ENCODE assay signal across 8 cellular contexts in the genomic region with DNA sequence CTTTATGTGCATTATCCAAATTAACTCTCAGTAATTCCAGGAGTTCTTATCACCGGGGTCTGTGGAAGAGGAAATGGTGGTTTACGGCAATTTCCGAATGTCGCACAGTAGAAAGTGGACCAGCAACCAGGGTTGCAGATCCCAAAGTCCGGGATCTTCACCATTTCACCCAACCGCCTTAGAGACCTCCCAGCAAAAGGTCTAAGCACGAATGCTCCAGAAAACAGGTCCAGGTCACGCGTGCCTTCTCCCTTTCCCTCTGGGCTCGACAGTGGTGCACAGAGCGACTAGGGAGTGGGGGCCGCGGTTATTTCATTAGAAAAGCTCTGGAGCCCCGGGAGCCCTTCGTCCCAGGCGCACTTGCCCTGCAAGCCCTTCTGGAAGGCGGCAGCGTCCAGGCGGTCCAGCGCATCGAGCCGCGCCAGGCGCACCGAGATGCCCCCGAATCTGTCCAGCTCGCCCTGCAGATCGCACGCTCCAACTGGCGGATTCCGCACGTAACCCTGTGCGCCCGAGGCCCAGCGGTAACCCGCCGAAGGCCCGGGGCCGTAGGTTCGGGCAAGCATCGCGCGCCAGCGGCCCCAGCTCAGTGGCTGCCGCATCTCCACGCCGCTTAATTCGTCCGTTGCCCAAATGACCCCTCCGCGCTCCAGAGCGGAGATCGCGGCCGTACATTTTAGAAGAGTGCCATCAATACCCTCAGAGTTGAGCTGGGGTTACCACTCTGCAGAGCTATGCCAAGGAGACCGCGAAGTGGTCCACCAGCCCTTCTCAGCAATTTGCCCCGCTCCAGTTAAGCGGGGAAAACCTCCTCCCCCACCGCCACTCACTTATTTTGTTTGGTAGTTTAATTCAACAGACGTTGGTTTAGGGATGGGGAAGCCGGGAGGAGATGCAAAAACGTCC. TPM values are rescaled to one million over a fixed set of nuclear protein-coding genes. Genes with fewer than 3 reads are reported as not detected.
DNase-seq lines count a peak whose midpoint lies in the region; ATAC-seq and TF ChIP-seq lines count a peak whose summit lies in the region.

A gene with protein sequence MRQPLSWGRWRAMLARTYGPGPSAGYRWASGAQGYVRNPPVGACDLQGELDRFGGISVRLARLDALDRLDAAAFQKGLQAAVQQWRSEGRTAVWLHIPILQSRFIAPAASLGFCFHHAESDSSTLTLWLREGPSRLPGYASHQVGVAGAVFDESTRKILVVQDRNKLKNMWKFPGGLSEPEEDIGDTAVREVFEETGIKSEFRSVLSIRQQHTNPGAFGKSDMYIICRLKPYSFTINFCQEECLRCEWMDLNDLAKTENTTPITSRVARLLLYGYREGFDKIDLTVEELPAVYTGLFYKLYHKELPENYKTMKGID (minus strand): TSS at position 627 of the 906 bp plus-strand sequence. CDS start 25 bp downstream, at position 602.

- CTCF ChIA-PET in SK-N-SH (lab: Yijun Ruan, JAX): interaction anchor here (0.9 to 4.6 kb wide), 6 partner anchors 8 to 222 kb away, joined by 3 to 43 read pairs (median 5); no protein-coding TSS in a partner anchor

- peak within 1 kb of the TSS; percentile 87 for H3K4me3 ChIP-seq in GM23338
- no peak within 1 kb of the TSS for H3K4me3 ChIP-seq in KMS-11 (IDR thresholded peaks at IDR 0.05; ENCODE audit: insufficient read depth, low read depth, low read length)
- peak within 1 kb of the TSS; percentile 77 to 96 for H3K4me3 ChIP-seq in SK-N-SH (ENCODE audit: low read depth in 2 of 2, low read length in 1 of 2)

- TF ChIP-seq CTCF in GM23338 (conservative IDR thresholded peaks at IDR 0.05; ENCODE audit: low read depth in 2 of 2) (no peak), KMS-11 (conservative IDR thresholded peaks at IDR 0.05; ENCODE audit: low read depth, low read length) (no peak), SK-N-SH (IDR thresholded peaks at IDR 0.05) (no peak)

- H3K9me2 ChIP-seq in GM23338 (ENCODE audit: insufficient read depth) (no peaks in the 10 kb centered on the region), SK-N-SH (no peaks in the 10 kb centered on the region)

- no peaks in the 10 kb centered on the region for H3K27me3 Mint-ChIP-seq in GM23338 (ENCODE audit: insufficient read depth, low read depth, poor library complexity)

- DNase-seq in GM03348 (ENCODE audit: low spot score): peak; percentile 77
- DNase-seq in GM23338 (ENCODE audit: low spot score): peak; percentile 86
- DNase-seq in SK-N-SH: peak; percentile 79
- peak; percentile 69 for DNase-seq in amniotic epithelial cell (ENCODE audit: low read depth)
- DNase-seq in left cardiac atrium: peak; percentile 60
- DNase-seq in posterior cingulate gyrus: peak; percentile 55 to 96 (median 72)
- no peak for DNase-seq in cortex of kidney (lab: John Stamatoyannopoulos, UW)

- ATAC-seq in GM23338: peak; percentile 86
- ATAC-seq in left cardiac atrium: peak; percentile 91 to 92

- H3K9me3 Mint-ChIP-seq in GM23338: no peaks in the 10 kb centered on the region

- H3K9ac ChIP-seq in KMS-11 (peak within 1 kb of the TSS; percentile 62; the same call in 1 of the 2 replicates), SK-N-SH (peak within 1 kb of the TSS; percentile 75)

- no peaks in the 10 kb centered on the region for H3K9me3 ChIP-seq in SK-N-SH

- H3K4me2 ChIP-seq in GM23338 (peak within 1 kb of the TSS; percentile 97), KMS-11 (peak within 1 kb of the TSS; percentile 98), SK-N-SH (peak within 1 kb of the TSS; percentile 81)

- H4K20me1 ChIP-seq in GM23338 (replicated peaks; ENCODE audit: insufficient read depth) (no peaks in the 10 kb centered on the region), KMS-11 (ENCODE audit: insufficient read depth) (no peaks in the 10 kb centered on the region), SK-N-SH (ENCODE audit: insufficient read depth) (no peaks in the 10 kb centered on the region)

- intact Hi-C loops in left cardiac atrium (cut with DNase I) (loop anchor here in 1 of 2 donors (5.0 kb wide), 1 partner anchor 165 kb away; no protein-coding TSS in a partner anchor), posterior cingulate gyrus (cut with DNase I) (loop anchor here (5.0 kb wide), 2 partner anchors 95 to 190 kb away; partner anchors contain the start of genes BBS12 and FGF2)

- TF ChIP-seq EP300 in SK-N-SH (IDR thresholded peaks at IDR 0.05; ENCODE audit: borderline replicate concordance in 1 of 2, low read depth in 1 of 2, low read length in 1 of 2): no peak

- no peaks in the 10 kb centered on the region for H3K27me3 ChIP-seq in GM23338 (ENCODE audit: insufficient read depth)
- no peaks in the 10 kb centered on the region for H3K27me3 ChIP-seq in KMS-11 (ENCODE audit: insufficient read depth, low read depth)
- no peaks in the 10 kb centered on the region for H3K27me3 ChIP-seq in SK-N-SH (ENCODE audit: insufficient read depth)

- peaks cover 10% of the 10 kb centered on the region; the same call in 2 of the 3 replicates for H3K4me1 Mint-ChIP-seq in GM23338

- peaks cover 46% of the 10 kb centered on the region for H3K79me2 ChIP-seq in GM23338 (replicated peaks; ENCODE audit: insufficient read depth)
- H3K79me2 ChIP-seq in KMS-11 (ENCODE audit: insufficient read depth, low read depth): peaks cover 40% of the 10 kb centered on the region
- H3K79me2 ChIP-seq in SK-N-SH (ENCODE audit: insufficient read depth): peaks cover 68% of the 10 kb centered on the region

- no peak within 1 kb of the TSS; the same call in 2 of the 3 replicates for H3K4me3 Mint-ChIP-seq in GM23338

- H3K27ac ChIP-seq in GM23338 (ENCODE audit: low read depth) (peak within 1 kb of the TSS; percentile 96), KMS-11 (peak within 1 kb of the TSS; percentile 74), SK-N-SH (ENCODE audit: low read depth in 2 of 2, low read length in 1 of 2) (peak within 1 kb of the TSS; percentile 67 to 95)

- H2AFZ ChIP-seq in GM23338 (peak within 1 kb of the TSS; percentile 99), KMS-11 (ENCODE audit: low read depth) (peak within 1 kb of the TSS; percentile 96), SK-N-SH (ENCODE audit: low read depth) (peak within 1 kb of the TSS; percentile 94)

- 0 out of 2 replicates have a peak, but pooled peaks cover 4% of the 10 kb centered on the region for H3F3A ChIP-seq in GM23338 (replicated peaks; ENCODE audit: low read depth)
- H3F3A ChIP-seq in SK-N-SH (replicated peaks; ENCODE audit: insufficient read depth): peaks cover 16% of the 10 kb centered on the region

- 2% methylated on average over 30 of the region's 63 CpGs for WGBS in SK-N-SH (ENCODE audit: low lambda C conversion rate)

- TF ChIP-seq RAD21 in SK-N-SH (IDR thresholded peaks at IDR 0.05; ENCODE audit: low read length): no peak

- POLR2A ChIA-PET in SK-N-SH (lab: Yijun Ruan, JAX): interaction anchor here (1.2 to 1.3 kb wide), 2 partner anchors 10 to 190 kb away, joined by 4 to 5 read pairs; partner anchors contain the start of gene BBS12

- H3K36me3 ChIP-seq in GM23338 (ENCODE audit: insufficient read depth): no peaks in the 10 kb centered on the region
- no peaks in the 10 kb centered on the region for H3K36me3 ChIP-seq in KMS-11 (ENCODE audit: insufficient read depth)
- no peaks in the 10 kb centered on the region for H3K36me3 ChIP-seq in SK-N-SH (replicated peaks in 1 of 2; ENCODE audit: control insufficient read depth in 1 of 2, insufficient read depth in 2 of 2, low read length in 1 of 2)

- H3K27ac Mint-ChIP-seq in GM23338: peak within 1 kb of the TSS; percentile 95

- H3K36me3 Mint-ChIP-seq in GM23338 (ENCODE audit: low read depth): no peaks in the 10 kb centered on the region

- peaks cover 27% of the 10 kb centered on the region for H3K4me1 ChIP-seq in GM23338 (ENCODE audit: insufficient read depth)
- H3K4me1 ChIP-seq in KMS-11 (ENCODE audit: low read depth, poor library complexity, severe bottlenecking): peaks cover 32% of the 10 kb centered on the region
- H3K4me1 ChIP-seq in SK-N-SH (ENCODE audit: control insufficient read depth in 1 of 2, insufficient read depth in 2 of 2, low read depth in 1 of 2, low read length in 1 of 2): peaks cover 7% of the 10 kb centered on the region in 2 experiments; a peak in 3 of 4 replicates

TF ChIP-seq in GM23338, 12 proteins besides CTCF, POLR2A, EP300 and RAD21 (continues in another document):
- no peak for TF ChIP-seq ZNF331 (CRISPR knock-in tag; IDR thresholded peaks at IDR 0.05; ENCODE audit: low read depth)

TF ChIP-seq in SK-N-SH, 30 proteins besides CTCF, POLR2A, EP300 and RAD21 (continues in another document):
- TF ChIP-seq TEAD4 (IDR thresholded peaks at IDR 0.05; ENCODE audit: borderline replicate concordance, insufficient read depth) (peak; percentile 18; the same call in 1 of the 2 replicates), MXI1 (IDR thresholded peaks at IDR 0.05; ENCODE audit: low read depth, low read length) (peak; percentile 29; the same call in 1 of the 2 replicates), TAF1 (IDR thresholded peaks at IDR 0.05; ENCODE audit: borderline replicate concordance, low read depth, low read length) (peak; percentile 53; the same call in 1 of the 2 replicates), MAX (IDR thresholded peaks at IDR 0.05; ENCODE audit: low read depth) (peak; percentile 34; the same call in 1 of the 2 replicates), USF1 (IDR thresholded peaks at IDR 0.05; ENCODE audit: borderline replicate concordance, low read depth) (0 out of 2 replicates have a peak, but pooled peaks have one; percentile 38), SIN3A (IDR thresholded peaks at IDR 0.05; ENCODE audit: borderline replicate concordance, low read depth, low read length) (peak; percentile 36; the same call in 1 of the 2 replicates), JUND (IDR thresholded peaks at IDR 0.05) (no peak), FOXJ3 (CRISPR knock-in tag; IDR thresholded peaks at IDR 0.05) (no peak), EZH2phosphoT487 (IDR thresholded peaks at IDR 0.05; ENCODE audit: borderline replicate concordance, low read depth) (no peak), GABPA (IDR thresholded peaks at IDR 0.05; ENCODE audit: low read depth) (peak; percentile 55), NRF1 (IDR thresholded peaks at IDR 0.05; ENCODE audit: low read depth, low read length) (no peak)

RNA-seq across cellular contexts. Expression of the gene that starts here (rescaled TPM):
- total RNA-seq in GM23338 (2014; rRNA removed; shearing (Covaris generic)): 4.4 and 4.9 TPM in 2 replicates
- polyA plus RNA-seq in GM23338 (2016; fragmentation: Nextera tagmentation; extraction: Ambion mirVana): 9.1 TPM in 2 replicates
- polyA plus RNA-seq in SK-N-SH (2012; rRNA removed): 10.1 and 10.5 TPM in 2 replicates
- 9.1 and 9.6 TPM in 2 replicates for polyA plus RNA-seq in SK-N-SH (2012; cell fraction: cytosol; rRNA removed)
- polyA plus RNA-seq in SK-N-SH (2012; cell fraction: nucleus; rRNA removed): 10.1 and 10.4 TPM in 2 replicates
- total RNA-seq in left cardiac atrium: 1 to 10 TPM; 9.1 to 9.2 TPM
